24 cellular contexts compared by ENCODE assay signal in the genomic region with DNA sequence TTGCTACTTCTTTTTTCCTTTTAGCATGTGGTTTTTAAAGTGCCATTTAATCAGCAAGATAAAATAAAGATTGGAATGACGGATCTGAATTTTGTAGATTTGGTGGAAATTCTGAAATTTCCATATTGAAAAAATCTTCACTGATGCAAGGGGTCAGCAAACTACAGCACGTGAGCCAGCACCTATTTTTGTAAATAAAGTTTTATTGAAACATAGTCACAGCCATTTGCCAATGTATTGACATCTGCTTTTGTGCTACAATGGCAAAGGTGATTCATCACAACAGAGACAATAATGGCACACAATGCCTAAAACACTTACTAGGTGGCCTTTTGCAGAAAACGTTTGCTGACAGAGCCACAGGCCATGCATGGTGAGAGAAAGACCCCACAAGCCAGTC.
DNase-seq lines count a peak whose midpoint lies in the region; ATAC-seq, FAIRE-seq and TF ChIP-seq lines count a peak whose summit lies in the region.
"Had no signal": no experiment of that assay in that cellular context is flagged by ENCODE, and none has a peak within 500 bp of the region (broad histone marks: within the 10 kb centered on the region; RNA-seq: fewer than 3 reads in every experiment).

No MANE protein-coding gene starts in this region.

- DNase-seq in HepG2 (ENCODE audit: low spot score) (no peak), right lobe of liver (no peak), mesenchymal stem cell (no peak), neural crest cell (ENCODE audit: low read depth, low spot score) (no peak), neuronal stem cell (ENCODE audit: low spot score) (no peak), T-helper 9 cell (no peak)
- DNase-seq in activated CD4-positive, alpha-beta T cell treated with anti-CD3 and anti-CD28 coated beads for 48 hours, result no peak
- DNase-seq in activated CD8-positive, alpha-beta T cell treated with anti-CD3 and anti-CD28 coated beads, Interleukin-2, amount 10 ng/mL, durations not matched to agents 7 days and 5 days, result no peak
- DNase-seq: AML-193; Caco-2; Calu3; CD4-positive, alpha-beta T cell; CD8-positive, alpha-beta T cell; DMS79 treated with DMSO at 0.1 percent for 48 hours; GF-D8 had no signal

- H4K91ac ChIP-seq in mesenchymal stem cell (ENCODE audit: low read length), result no peak overlapping the region
- H4K91ac ChIP-seq in neuronal stem cell (ENCODE audit: low read depth, low read length, poor library complexity), result no peak overlapping the region

- no peak overlapping the region for H3K27ac ChIP-seq in HepG2 (ENCODE audit: extremely low read length, insufficient read depth, low read length)
- no peak overlapping the region for H3K27ac ChIP-seq in right lobe of liver
- no peak overlapping the region for H3K27ac ChIP-seq in mesenchymal stem cell (ENCODE audit: low read length, poor library complexity, severe bottlenecking)
- no peak overlapping the region for H3K27ac ChIP-seq in neuronal stem cell (replicated peaks; ENCODE audit: low read length)
- H3K27ac ChIP-seq: 22Rv1; A549; BLaER1 treated with 17β-estradiol and CSF1 and Interleukin-3, amounts not matched to agents 10 nM and 100 nM; C4-2B had no signal

- no peak overlapping the region for H3K9ac ChIP-seq in HepG2 (ENCODE audit: insufficient read depth, low read depth, low read length)
- no peak overlapping the region for H3K9ac ChIP-seq in mesenchymal stem cell (ENCODE audit: low read length)
- H3K9ac ChIP-seq in neuronal stem cell (ENCODE audit: low read depth, low read length, poor library complexity), result no peak overlapping the region
- H3K9ac ChIP-seq: BLaER1 treated with 17β-estradiol and CSF1 and Interleukin-3, amounts not matched to agents 10 nM and 100 nM had no signal

- TF ChIP-seq CTCF in HepG2 (CRISPR knock-in tag; IDR thresholded peaks at IDR 0.05), result no peak
- no peak for TF ChIP-seq CTCF in right lobe of liver (IDR thresholded peaks at IDR 0.05)
- no peak for TF ChIP-seq CTCF in neural crest cell (conservative IDR thresholded peaks at IDR 0.05)

- H3K27me3 ChIP-seq in HepG2 (ENCODE audit: control insufficient read depth in 1 of 2, insufficient read depth in 2 of 2, low read length in 2 of 2) (no peaks in the 10 kb centered on the region), right lobe of liver (no peaks in the 10 kb centered on the region), mesenchymal stem cell (ENCODE audit: control insufficient read depth in 1 of 2, insufficient read depth in 1 of 2, low read length in 2 of 2) (no peaks in the 10 kb centered on the region), neuronal stem cell (ENCODE audit: control insufficient read depth in 3 of 3, insufficient read depth in 3 of 3, low read depth in 1 of 3, low read length in 3 of 3) (no peaks in the 10 kb centered on the region)
- H3K27me3 ChIP-seq: BLaER1 treated with 17β-estradiol and CSF1 and Interleukin-3, amounts not matched to agents 10 nM and 100 nM had no signal

- H3K9me3 ChIP-seq in HepG2 (ENCODE audit: low read length) (no peaks in the 10 kb centered on the region), right lobe of liver (no peaks in the 10 kb centered on the region), mesenchymal stem cell (ENCODE audit: control insufficient read depth, low read length) (no peaks in the 10 kb centered on the region), neuronal stem cell (replicated peaks in 1 of 2; ENCODE audit: control insufficient read depth in 2 of 2, insufficient read depth in 1 of 2, low read depth in 1 of 2, low read length in 2 of 2) (peaks cover 2 to 36% of the 10 kb centered on the region in 2 donors)
- H3K9me3 ChIP-seq: A549, Caco-2 had no signal

- in situ Hi-C loops in HepG2 (cut with HindIII; ENCODE audit: extremely low pct_ligation_motif_present, low pct_unique_long_range_greater_than_20kb), result no loop called here

- H4K20me1 ChIP-seq in HepG2 (ENCODE audit: insufficient read depth, low read length), result no peaks in the 10 kb centered on the region
- H4K20me1 ChIP-seq: BLaER1 treated with 17β-estradiol and CSF1 and Interleukin-3, amounts not matched to agents 10 nM and 100 nM had no signal

- H2BK12ac ChIP-seq in mesenchymal stem cell (ENCODE audit: low read length in 2 of 2) (no peak overlapping the region), neuronal stem cell (ENCODE audit: low read length) (no peak overlapping the region)

- TF ChIP-seq EP300 in HepG2 (IDR thresholded peaks at IDR 0.05; ENCODE audit: low read depth in 2 of 2, low read length in 2 of 2) (no peak), HepG2 (CRISPR knock-in tag; IDR thresholded peaks at IDR 0.05; ENCODE audit: borderline replicate concordance) (no peak)

- no TSS peak for BruUV-seq in HepG2 (replicated peaks; lab: Mats Ljungman, UMichigan)

- H2BK5ac ChIP-seq in mesenchymal stem cell (ENCODE audit: low read depth, low read length, poor library complexity, severe bottlenecking) (peak overlapping the region; percentile 35), neuronal stem cell (ENCODE audit: low read length) (no peak overlapping the region)

- intact Hi-C loops in HepG2 (cut with micrococcal nuclease; ENCODE audit: unreplicated experiment), result no loop called here
- intact Hi-C loops in right lobe of liver (cut with DNase I), result no loop called here

- no peak overlapping the region for H3K4me3 Mint-ChIP-seq in neural crest cell
- H3K4me3 Mint-ChIP-seq in activated CD8-positive, alpha-beta T cell treated with anti-CD3 and anti-CD28 coated beads, Interleukin-2, amount 10 ng/mL, durations not matched to agents 7 days and 5 days, result no peak overlapping the region
- H3K4me3 Mint-ChIP-seq: B cell; CD4-positive, alpha-beta T cell; CD8-positive, alpha-beta T cell had no signal

- H3K4me3 ChIP-seq in HepG2 (replicated peaks in 1 of 3; ENCODE audit: insufficient read depth in 1 of 3, low read depth in 2 of 3, low read length in 3 of 3), result no peak overlapping the region
- H3K4me3 ChIP-seq in right lobe of liver, result no peak overlapping the region
- H3K4me3 ChIP-seq in mesenchymal stem cell (ENCODE audit: insufficient read depth in 1 of 2, low read depth in 1 of 2, low read length in 2 of 2), result no peak overlapping the region
- no peak overlapping the region for H3K4me3 ChIP-seq in neuronal stem cell (ENCODE audit: low read length in 2 of 2)
- H3K4me3 ChIP-seq: A549; BLaER1 treated with 17β-estradiol and CSF1 and Interleukin-3, amounts not matched to agents 10 nM and 100 nM had no signal

- H2AFZ ChIP-seq in HepG2 (ENCODE audit: low read length), result no peak overlapping the region
- no peak overlapping the region for H2AFZ ChIP-seq in mesenchymal stem cell (ENCODE audit: low read depth, low read length)
- H2AFZ ChIP-seq in neuronal stem cell (ENCODE audit: low read length), result no peak overlapping the region

- no peaks in the 10 kb centered on the region for H3K9me3 Mint-ChIP-seq in neural crest cell
- H3K9me3 Mint-ChIP-seq in activated CD8-positive, alpha-beta T cell treated with anti-CD3 and anti-CD28 coated beads, Interleukin-2, amount 10 ng/mL, durations not matched to agents 7 days and 5 days (ENCODE audit: insufficient read depth), result no peaks in the 10 kb centered on the region
- H3K9me3 Mint-ChIP-seq: CD4-positive, alpha-beta T cell; CD8-positive, alpha-beta T cell had no signal

- no peak overlapping the region for H4K8ac ChIP-seq in mesenchymal stem cell (ENCODE audit: low read length)
- H4K8ac ChIP-seq in neuronal stem cell (ENCODE audit: low read depth, low read length), result no peak overlapping the region

- H2BK15ac ChIP-seq in mesenchymal stem cell (ENCODE audit: low read depth, poor library complexity, severe bottlenecking), result no peak overlapping the region
- H2BK15ac ChIP-seq in neuronal stem cell (ENCODE audit: low read length), result no peak overlapping the region

- POLR2A ChIA-PET in HepG2 (lab: Yijun Ruan, JAX), result no interaction called here
- POLR2A ChIA-PET in activated CD8-positive, alpha-beta T cell treated with anti-CD3 and anti-CD28 coated beads, Interleukin-2, amount 10 ng/mL, durations not matched to agents 7 days and 5 days (lab: Charles Lee), result no interaction called here

- CTCF ChIA-PET in HepG2 (lab: Yijun Ruan, JAX; ENCODE audit: low intra/inter-chr PET ratio, low total read pairs), result no interaction called here
- CTCF ChIA-PET in activated CD8-positive, alpha-beta T cell treated with anti-CD3 and anti-CD28 coated beads, Interleukin-2, amount 10 ng/mL, durations not matched to agents 7 days and 5 days (lab: Charles Lee), result no interaction called here

- H3K4ac ChIP-seq in mesenchymal stem cell (ENCODE audit: low read depth in 1 of 2, low read length in 2 of 2), result no peak overlapping the region
- no peak overlapping the region for H3K4ac ChIP-seq in neuronal stem cell (ENCODE audit: low read length)

- ATAC-seq in HepG2 (no peak), right lobe of liver (no peak)
- no peak for ATAC-seq in activated CD8-positive, alpha-beta T cell treated with anti-CD3 and anti-CD28 coated beads, Interleukin-2, amount 10 ng/mL, durations not matched to agents 7 days and 5 days
- ATAC-seq: A549; CD8-positive, alpha-beta T cell had no signal

- H3K18ac ChIP-seq in mesenchymal stem cell (ENCODE audit: low read depth in 1 of 2, low read length in 2 of 2) (no peak overlapping the region), neuronal stem cell (ENCODE audit: low read length) (peak overlapping the region; percentile 2)

- FAIRE-seq in HepG2 (lab: Jason Lieb, UNC), result no peak
- FAIRE-seq: A549, D721Med, G401.6, GM12892, GM18507 had no signal

- 87% methylated on average over 3 of the region's 3 CpGs for WGBS in HepG2 (ENCODE audit: low lambda C conversion rate)
- 79% methylated on average over 3 of the region's 3 CpGs for WGBS in right lobe of liver (ENCODE audit: insufficient coverage, low coverage, low lambda C conversion rate, missing lambda C conversion rate)
- 87% methylated on average over 1 of the region's 3 CpGs for WGBS in mesenchymal stem cell
- no CpG with 5 or more reads among the region's 3 CpGs for WGBS in neuronal stem cell (ENCODE audit: extremely low coverage in 2 of 2, insufficient read length in 2 of 2, insufficient replicate concordance in 1 of 2), 2 donors

- H3K4me2 ChIP-seq in HepG2 (ENCODE audit: low read depth, low read length), result no peak overlapping the region
- H3K4me2 ChIP-seq in mesenchymal stem cell (ENCODE audit: low read length, poor library complexity, severe bottlenecking), result no peak overlapping the region
- H3K4me2 ChIP-seq in neuronal stem cell (ENCODE audit: insufficient read depth, low read length, poor library complexity, severe bottlenecking), result no peak overlapping the region
- H3K4me2 ChIP-seq: A549; BLaER1 treated with 17β-estradiol and CSF1 and Interleukin-3, amounts not matched to agents 10 nM and 100 nM had no signal

- H3K27ac Mint-ChIP-seq in neural crest cell (ENCODE audit: unreplicated experiment), result peak overlapping the region; percentile 71
- H3K27ac Mint-ChIP-seq in activated CD8-positive, alpha-beta T cell treated with anti-CD3 and anti-CD28 coated beads, Interleukin-2, amount 10 ng/mL, durations not matched to agents 7 days and 5 days, result no peak overlapping the region
- H3K27ac Mint-ChIP-seq: B cell; CD4-positive, alpha-beta T cell; CD8-positive, alpha-beta T cell had no signal

- no peaks in the 10 kb centered on the region for H3K79me2 ChIP-seq in HepG2 (ENCODE audit: insufficient read depth, low read length)

- no peak overlapping the region for H3K14ac ChIP-seq in mesenchymal stem cell (ENCODE audit: low read length in 2 of 2)
- H3K14ac ChIP-seq in neuronal stem cell (ENCODE audit: low read length), result no peak overlapping the region

- peaks cover 1 to 3% of the 10 kb centered on the region in 2 experiments; a peak in 1 of 5 replicates for H3K36me3 ChIP-seq in HepG2 (replicated peaks in 1 of 2; ENCODE audit: control insufficient read depth in 1 of 2, insufficient read depth in 2 of 2, low read length in 2 of 2)
- no peaks in the 10 kb centered on the region for H3K36me3 ChIP-seq in right lobe of liver
- H3K36me3 ChIP-seq in mesenchymal stem cell (ENCODE audit: control insufficient read depth in 1 of 2, insufficient read depth in 2 of 2, low read depth in 1 of 2, low read length in 2 of 2), result peaks cover 33 to 55% of the 10 kb centered on the region in 2 experiments
- H3K36me3 ChIP-seq in neuronal stem cell (replicated peaks in 1 of 2; ENCODE audit: control insufficient read depth in 2 of 2, insufficient read depth in 2 of 2, low read length in 2 of 2), result peaks cover 8 to 25% of the 10 kb centered on the region in 2 donors

- H3K27me3 Mint-ChIP-seq in neural crest cell (ENCODE audit: low read depth), result no peaks in the 10 kb centered on the region
- no peaks in the 10 kb centered on the region for H3K27me3 Mint-ChIP-seq in activated CD8-positive, alpha-beta T cell treated with anti-CD3 and anti-CD28 coated beads, Interleukin-2, amount 10 ng/mL, durations not matched to agents 7 days and 5 days (ENCODE audit: low read depth)
- H3K27me3 Mint-ChIP-seq: B cell; CD4-positive, alpha-beta T cell had no signal

- H3K79me1 ChIP-seq in mesenchymal stem cell (replicated peaks; ENCODE audit: low read length, poor library complexity, severe bottlenecking) (peaks cover 13% of the 10 kb centered on the region), neuronal stem cell (ENCODE audit: low read depth, low read length) (no peaks in the 10 kb centered on the region)

- H3K4me1 Mint-ChIP-seq in neural crest cell, result peaks cover 9% of the 10 kb centered on the region
- H3K4me1 Mint-ChIP-seq in activated CD8-positive, alpha-beta T cell treated with anti-CD3 and anti-CD28 coated beads, Interleukin-2, amount 10 ng/mL, durations not matched to agents 7 days and 5 days (ENCODE audit: low read depth), result no peaks in the 10 kb centered on the region
- H3K4me1 Mint-ChIP-seq: B cell had no signal

- H3K23ac ChIP-seq in mesenchymal stem cell (ENCODE audit: low read length in 2 of 2), result no peak overlapping the region
- no peak overlapping the region for H3K23ac ChIP-seq in neuronal stem cell (ENCODE audit: low read depth, low read length, poor library complexity)

- TF ChIP-seq RAD21 in HepG2 (CRISPR knock-in tag; IDR thresholded peaks at IDR 0.05), result no peak

- H2AK5ac ChIP-seq in mesenchymal stem cell (ENCODE audit: low read length, severe bottlenecking) (no peak overlapping the region), neuronal stem cell (ENCODE audit: low read depth, low read length) (peak overlapping the region; percentile 10)

- H3K4me1 ChIP-seq in HepG2 (ENCODE audit: insufficient read depth, low read length) (no peaks in the 10 kb centered on the region), right lobe of liver (no peaks in the 10 kb centered on the region), mesenchymal stem cell (ENCODE audit: control insufficient read depth, insufficient read depth, low read depth, low read length) (peaks cover 2% of the 10 kb centered on the region), neuronal stem cell (ENCODE audit: control insufficient read depth in 2 of 2, insufficient read depth in 1 of 2, low read depth in 1 of 2, low read length in 2 of 2) (peaks cover 8 to 16% of the 10 kb centered on the region in 2 donors)
- H3K4me1 ChIP-seq: A549; BLaER1 treated with 17β-estradiol and CSF1 and Interleukin-3, amounts not matched to agents 10 nM and 100 nM; Caco-2 had no signal

- TF ChIP-seq POLR2A in HepG2 (IDR thresholded peaks at IDR 0.05; ENCODE audit: insufficient read depth in 1 of 2, low read depth in 2 of 2, low read length in 2 of 2), result no peak
- TF ChIP-seq POLR2A in right lobe of liver (IDR thresholded peaks at IDR 0.05), result no peak

- H3K36me3 Mint-ChIP-seq in neural crest cell (ENCODE audit: low read depth), result peaks cover 43% of the 10 kb centered on the region
- H3K36me3 Mint-ChIP-seq in activated CD8-positive, alpha-beta T cell treated with anti-CD3 and anti-CD28 coated beads, Interleukin-2, amount 10 ng/mL, durations not matched to agents 7 days and 5 days (ENCODE audit: low read depth), result peaks cover 8% of the 10 kb centered on the region

- H2BK120ac ChIP-seq in mesenchymal stem cell (ENCODE audit: low read depth, low read length) (no peak overlapping the region), neuronal stem cell (ENCODE audit: low read depth, low read length) (no peak overlapping the region)
